18 cellular contexts compared by ENCODE assay signal in genomic region chr19:30231408-30232318, GRCh38.
"Had no signal": no experiment of that assay in that cellular context is flagged by ENCODE, and none has a peak within 500 bp of the region (broad histone marks: within the 10 kb centered on the region; RNA-seq: fewer than 3 reads in every experiment).

No MANE protein-coding gene starts in this region.

- H3K36me3 Mint-ChIP-seq: memory B cell, mesothelial cell of epicardium, natural killer cell had no signal

- DNase-seq: colonic mucosa; dermis blood vessel endothelial cell; effector CD4-positive, alpha-beta T cell; left lung; lower lobe of right lung; natural killer cell; psoas muscle; retina; spleen; stimulated activated CD4-positive, alpha-beta T cell treated with anti-CD3 and anti-CD28 coated beads, Interleukin-15, amount 100 ng/mL, for 24 hours; stimulated activated CD4-positive, alpha-beta T cell treated with anti-CD3 and anti-CD28 coated beads, Interleukin-1b, Interleukin-23, amount 100 ng/mL, for 48 hours; stimulated activated CD4-positive, alpha-beta T cell treated with anti-CD3 and anti-CD28 coated beads, Interleukin-4, amount 100 ng/mL, for 24 hours; stimulated activated naive B cell treated with anti-CD40 and anti-IgM and Interleukin-4, amounts not matched to agents 10 μg/mL and 1 μg/mL and 100 μg/mL, for 72 hours; stimulated activated naive CD8-positive, alpha-beta T cell treated with anti-CD3 and anti-CD28 coated beads, Interleukin-15, amount 100 ng/mL, for 72 hours; transverse colon had no signal

- H3K9me3 Mint-ChIP-seq: memory B cell; mesothelial cell of epicardium; natural killer cell; stimulated activated naive B cell treated with anti-CD40 and anti-IgM and Interleukin-4, amounts not matched to agents 10 μg/mL and 1 μg/mL and 100 μg/mL, for 72 hours; stimulated activated naive CD8-positive, alpha-beta T cell treated with anti-CD3 and anti-CD28 coated beads, Interleukin-15, amount 100 ng/mL, for 72 hours had no signal

- H3K4me3 Mint-ChIP-seq: memory B cell; mesothelial cell of epicardium; natural killer cell; stimulated activated naive B cell treated with anti-CD40 and anti-IgM and Interleukin-4, amounts not matched to agents 10 μg/mL and 1 μg/mL and 100 μg/mL, for 72 hours; stimulated activated naive CD8-positive, alpha-beta T cell treated with anti-CD3 and anti-CD28 coated beads, Interleukin-15, amount 100 ng/mL, for 72 hours had no signal

- H3K27ac Mint-ChIP-seq: memory B cell; mesothelial cell of epicardium; natural killer cell; stimulated activated naive B cell treated with anti-CD40 and anti-IgM and Interleukin-4, amounts not matched to agents 10 μg/mL and 1 μg/mL and 100 μg/mL, for 72 hours had no signal

- ATAC-seq: left lung; lower lobe of right lung; psoas muscle; sciatic nerve; stimulated activated naive B cell treated with anti-CD40 and anti-IgM and Interleukin-4, amounts not matched to agents 10 μg/mL and 1 μg/mL and 100 μg/mL, for 72 hours; stimulated activated naive CD8-positive, alpha-beta T cell treated with anti-CD3 and anti-CD28 coated beads, Interleukin-15, amount 100 ng/mL, for 72 hours had no signal
